Comparison of ENCODE assay signal across 8 cellular contexts in genomic region chr12:25130741-25131188, GRCh38.
A peak's percentile ranks its signal among the peaks of the same experiment; 100 is the strongest.
DNase-seq lines count a peak whose midpoint lies in the region; ATAC-seq and TF ChIP-seq lines count a peak whose summit lies in the region.

No MANE protein-coding gene starts in this region.

- no peaks in the 10 kb centered on the region for H3K79me2 ChIP-seq in OCI-LY7 (ENCODE audit: insufficient read depth, low read depth, low read length)

- no peaks in the 10 kb centered on the region for H3K9me3 Mint-ChIP-seq in endothelial cell (ENCODE audit: unreplicated experiment)

- H3K27ac ChIP-seq in C4-2B = no peak overlapping the region
- H3K27ac ChIP-seq in OCI-LY7 (ENCODE audit: low read depth, low read length, poor library complexity, severe bottlenecking) = no peak overlapping the region
- H3K27ac ChIP-seq in neutrophil = no peak overlapping the region

- H3K9me3 ChIP-seq in OCI-LY7 (ENCODE audit: low read length) = no peaks in the 10 kb centered on the region
- H3K9me3 ChIP-seq in neutrophil = no peaks in the 10 kb centered on the region

- H3K27me3 Mint-ChIP-seq in endothelial cell (ENCODE audit: unreplicated experiment) = no peaks in the 10 kb centered on the region

- H3K36me3 ChIP-seq in OCI-LY7 (ENCODE audit: insufficient read depth, low read length) (no peaks in the 10 kb centered on the region; the same call in 1 of the 2 replicates), neutrophil (no peaks in the 10 kb centered on the region)

- H2AFZ ChIP-seq in OCI-LY7 (ENCODE audit: low read length) = no peak overlapping the region

- no peaks in the 10 kb centered on the region for H3K36me3 Mint-ChIP-seq in endothelial cell (ENCODE audit: low read depth, unreplicated experiment)

- H3K4me3 ChIP-seq in OCI-LY7 (ENCODE audit: low read depth, low read length, poor library complexity, severe bottlenecking) (no peak overlapping the region), neutrophil (ENCODE audit: low read depth in 1 of 2, low read length in 1 of 2) (no peak overlapping the region)

- H3K4me1 ChIP-seq in OCI-LY7 (ENCODE audit: insufficient read depth, low read length, poor library complexity, severe bottlenecking) (peaks cover 14% of the 10 kb centered on the region), neutrophil (ENCODE audit: control insufficient read depth in 1 of 2, insufficient read depth in 1 of 2, low read depth in 1 of 2, low read length in 1 of 2) (no peaks in the 10 kb centered on the region)

- intact Hi-C loops in OCI-LY7 (cut with micrococcal nuclease; ENCODE audit: unreplicated experiment) = loop anchor here (1.0 kb wide), 2 partner anchors 139 to 170 kb away; no protein-coding TSS in a partner anchor

- DNase-seq in HPDE6-E6E7 (ENCODE audit: extremely low spot score) (peak; percentile 15), OCI-LY7 (ENCODE audit: low spot score) (peak; percentile 80), endothelial cell (ENCODE audit: low spot score) (no peak), NCI-H226 (no peak), activated T-cell treated with anti-CD3 and anti-CD28 coated beads for 4 hours (no peak)

- ATAC-seq in HG03521 (IDR thresholded peaks at IDR 0.05; ENCODE audit: unreplicated experiment) = no peak

- H3K9me2 ChIP-seq in OCI-LY7 (ENCODE audit: insufficient read depth, low read length) = no peaks in the 10 kb centered on the region

- H3K4me3 Mint-ChIP-seq in endothelial cell (ENCODE audit: unreplicated experiment) = no peak overlapping the region

- H3K4me2 ChIP-seq in OCI-LY7 (ENCODE audit: low read length) = no peak overlapping the region

- POLR2A ChIA-PET in OCI-LY7 (lab: Charles Lee) = interaction anchor here (0.6 to 1.3 kb wide), 2 partner anchors 13 to 21 kb away, joined by 4 read pairs; no protein-coding TSS in a partner anchor

- no peaks in the 10 kb centered on the region for H3K27me3 ChIP-seq in neutrophil

- H3K27ac Mint-ChIP-seq in endothelial cell (ENCODE audit: unreplicated experiment) = no peak overlapping the region

- H3K4me1 Mint-ChIP-seq in endothelial cell (ENCODE audit: unreplicated experiment) = no peaks in the 10 kb centered on the region

- no TSS peak for BruUV-seq in OCI-LY7 (replicated peaks; lab: Mats Ljungman, UMichigan)

- CTCF ChIA-PET in OCI-LY7 (lab: Charles Lee; ENCODE audit: unreplicated experiment) = no interaction called here

- TF ChIP-seq CTCF in C4-2B (conservative IDR thresholded peaks at IDR 0.05) (peak; percentile 76), OCI-LY7 (conservative IDR thresholded peaks at IDR 0.05; ENCODE audit: low read length) (peak; percentile 98), endothelial cell (IDR thresholded peaks at IDR 0.05; ENCODE audit: unreplicated experiment) (peak; percentile 73), neutrophil (IDR thresholded peaks at IDR 0.05) (peak; percentile 53)

- no peaks in the 10 kb centered on the region for H4K20me1 ChIP-seq in OCI-LY7 (ENCODE audit: insufficient read depth, low read length)

Comparison
In these comparisons a context has a peak if more than half of its experiments do, and no peak if none do; other contexts are left out.
1. DNase-seq: peak in HPDE6-E6E7 (single experiment) and OCI-LY7 (single experiment); none in endothelial cell (single experiment), NCI-H226 (single experiment) and activated T-cell treated with anti-CD3 and anti-CD28 coated beads for 4 hours (single experiment).
2. Peak in every context shown above with its lines, with median percentiles within 50 percentile points of each other: CTCF ChIP-seq.